2 cellular contexts compared by ENCODE assay signal in genomic region chr4:10172278-10173038, GRCh38.
TF ChIP-seq lines count a peak whose summit lies in the region.

No MANE protein-coding gene starts in this region.

TF ChIP-seq in SK-N-SH, 30 proteins besides CTCF, POLR2A, EP300 and RAD21 (continued from another document):
- TF ChIP-seq, protein P1, sequence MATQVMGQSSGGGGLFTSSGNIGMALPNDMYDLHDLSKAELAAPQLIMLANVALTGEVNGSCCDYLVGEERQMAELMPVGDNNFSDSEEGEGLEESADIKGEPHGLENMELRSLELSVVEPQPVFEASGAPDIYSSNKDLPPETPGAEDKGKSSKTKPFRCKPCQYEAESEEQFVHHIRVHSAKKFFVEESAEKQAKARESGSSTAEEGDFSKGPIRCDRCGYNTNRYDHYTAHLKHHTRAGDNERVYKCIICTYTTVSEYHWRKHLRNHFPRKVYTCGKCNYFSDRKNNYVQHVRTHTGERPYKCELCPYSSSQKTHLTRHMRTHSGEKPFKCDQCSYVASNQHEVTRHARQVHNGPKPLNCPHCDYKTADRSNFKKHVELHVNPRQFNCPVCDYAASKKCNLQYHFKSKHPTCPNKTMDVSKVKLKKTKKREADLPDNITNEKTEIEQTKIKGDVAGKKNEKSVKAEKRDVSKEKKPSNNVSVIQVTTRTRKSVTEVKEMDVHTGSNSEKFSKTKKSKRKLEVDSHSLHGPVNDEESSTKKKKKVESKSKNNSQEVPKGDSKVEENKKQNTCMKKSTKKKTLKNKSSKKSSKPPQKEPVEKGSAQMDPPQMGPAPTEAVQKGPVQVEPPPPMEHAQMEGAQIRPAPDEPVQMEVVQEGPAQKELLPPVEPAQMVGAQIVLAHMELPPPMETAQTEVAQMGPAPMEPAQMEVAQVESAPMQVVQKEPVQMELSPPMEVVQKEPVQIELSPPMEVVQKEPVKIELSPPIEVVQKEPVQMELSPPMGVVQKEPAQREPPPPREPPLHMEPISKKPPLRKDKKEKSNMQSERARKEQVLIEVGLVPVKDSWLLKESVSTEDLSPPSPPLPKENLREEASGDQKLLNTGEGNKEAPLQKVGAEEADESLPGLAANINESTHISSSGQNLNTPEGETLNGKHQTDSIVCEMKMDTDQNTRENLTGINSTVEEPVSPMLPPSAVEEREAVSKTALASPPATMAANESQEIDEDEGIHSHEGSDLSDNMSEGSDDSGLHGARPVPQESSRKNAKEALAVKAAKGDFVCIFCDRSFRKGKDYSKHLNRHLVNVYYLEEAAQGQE (IDR thresholded peaks at IDR 0.05; ENCODE audit: low read depth, low read length): no peak
- no peak for TF ChIP-seq SMC3 (IDR thresholded peaks at IDR 0.05; ENCODE audit: low read depth, low read length)
- TF ChIP-seq, protein P2, sequence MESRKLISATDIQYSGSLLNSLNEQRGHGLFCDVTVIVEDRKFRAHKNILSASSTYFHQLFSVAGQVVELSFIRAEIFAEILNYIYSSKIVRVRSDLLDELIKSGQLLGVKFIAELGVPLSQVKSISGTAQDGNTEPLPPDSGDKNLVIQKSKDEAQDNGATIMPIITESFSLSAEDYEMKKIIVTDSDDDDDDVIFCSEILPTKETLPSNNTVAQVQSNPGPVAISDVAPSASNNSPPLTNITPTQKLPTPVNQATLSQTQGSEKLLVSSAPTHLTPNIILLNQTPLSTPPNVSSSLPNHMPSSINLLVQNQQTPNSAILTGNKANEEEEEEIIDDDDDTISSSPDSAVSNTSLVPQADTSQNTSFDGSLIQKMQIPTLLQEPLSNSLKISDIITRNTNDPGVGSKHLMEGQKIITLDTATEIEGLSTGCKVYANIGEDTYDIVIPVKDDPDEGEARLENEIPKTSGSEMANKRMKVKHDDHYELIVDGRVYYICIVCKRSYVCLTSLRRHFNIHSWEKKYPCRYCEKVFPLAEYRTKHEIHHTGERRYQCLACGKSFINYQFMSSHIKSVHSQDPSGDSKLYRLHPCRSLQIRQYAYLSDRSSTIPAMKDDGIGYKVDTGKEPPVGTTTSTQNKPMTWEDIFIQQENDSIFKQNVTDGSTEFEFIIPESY (IDR thresholded peaks at IDR 0.05; ENCODE audit: borderline replicate concordance, low read depth): no peak
- no peak for TF ChIP-seq POLR2AphosphoS5 (IDR thresholded peaks at IDR 0.05; ENCODE audit: low read depth, low read length)
- TF ChIP-seq TCF12 (IDR thresholded peaks at IDR 0.05): no peak

TF ChIP-seq in SK-N-SH treated with all-trans-retinoic acid at 6 μM for 48 hours, 23 proteins besides CTCF, POLR2A, EP300 and RAD21 (continued from another document):
- no peak for TF ChIP-seq TSHZ2 (CRISPR knock-in tag; IDR thresholded peaks at IDR 0.05)
- TF ChIP-seq CSDC2 (CRISPR knock-in tag; IDR thresholded peaks at IDR 0.05): no peak
- no peak for TF ChIP-seq ZFP3 (CRISPR knock-in tag; IDR thresholded peaks at IDR 0.05)
- TF ChIP-seq POU6F1 (CRISPR knock-in tag; IDR thresholded peaks at IDR 0.05; ENCODE audit: borderline replicate concordance, low read depth): no peak
